Comparison of ENCODE assay signal across 10 cellular contexts in genomic region chr2:20381457-20381856, GRCh38. TPM values are rescaled to one million over a fixed set of nuclear protein-coding genes. Genes with fewer than 3 reads are reported as not detected.
DNase-seq lines count a peak whose midpoint lies in the region; ATAC-seq and TF ChIP-seq lines count a peak whose summit lies in the region.
"Had no signal": no experiment of that assay in that cellular context is flagged by ENCODE, and none has a peak within 500 bp of the region (broad histone marks: within the 10 kb centered on the region; RNA-seq: fewer than 3 reads in every experiment).

No MANE protein-coding gene starts in this region.

- ATAC-seq in mucosa of descending colon, result peak; percentile 29
- ATAC-seq in GM21528 (IDR thresholded peaks at IDR 0.05; ENCODE audit: low FRiP score, unreplicated experiment), result no peak
- ATAC-seq in HG02571 (IDR thresholded peaks at IDR 0.05; ENCODE audit: unreplicated experiment), result no peak
- ATAC-seq: Panc1 had no signal

- TF ChIP-seq CTCF in dorsolateral prefrontal cortex (IDR thresholded peaks at IDR 0.05 in 54 of 56, conservative IDR thresholded peaks at IDR 0.05 in 2 of 56; ENCODE audit: low read depth in 1 of 56, partially characterized antibody in 56 of 56) (peak in 11 of 56 donors; percentile 6 to 49 (median 24)), mucosa of descending colon (IDR thresholded peaks at IDR 0.05) (no peak)

- H3K4me1 ChIP-seq in mucosa of descending colon (ENCODE audit: low read depth), result peaks cover 39% of the 10 kb centered on the region

- H3K27ac ChIP-seq in dorsolateral prefrontal cortex, result peak overlapping the region in 54 of 59 donors; percentile 9 to 96 (median 75)

- H3K9me3 ChIP-seq in mucosa of descending colon, result no peaks in the 10 kb centered on the region

- H3K27me3 ChIP-seq in dorsolateral prefrontal cortex, result no peaks in the 10 kb centered on the region

- no peaks in the 10 kb centered on the region for H3K36me3 ChIP-seq in mucosa of descending colon (ENCODE audit: low read depth)

- DNase-seq in EH (ENCODE audit: low read depth) (peak; percentile 52), NCI-H2227 (lab: John Stamatoyannopoulos, UW; ENCODE audit: unreplicated experiment) (peak; percentile 92), dorsolateral prefrontal cortex (peak in 6 of 10 donors; percentile 16 to 81 (median 53)), mucosa of descending colon (peak in 1 of 3 donors; percentile 50), HCEC 1CT (no peak), GF-D8 (lab: John Stamatoyannopoulos, UW) (no peak)
- DNase-seq: aorta had no signal

- peak overlapping the region in 3 of 59 donors; percentile 7 to 12 (median 9) for H3K4me3 ChIP-seq in dorsolateral prefrontal cortex
- H3K4me3 ChIP-seq in mucosa of descending colon, result no peak overlapping the region

- intact Hi-C loops in dorsolateral prefrontal cortex (cut with DNase I), result no loop called here
- intact Hi-C loops in mucosa of descending colon (cut with DNase I, micrococcal nuclease), result no loop called here

RNA-seq across cellular contexts. Expression of gene PUM2, which starts 30.8 kb away (rescaled TPM):
- total RNA-seq in dorsolateral prefrontal cortex, result 100 to 1,000 TPM; 107 to 165 (median 131) TPM
- total RNA-seq in mucosa of descending colon, result 100 to 1,000 TPM in 2 of 3 donors, 10 to 100 TPM in 1; 93.5 to 155 (median 115) TPM

Comparison
In these comparisons a context has a peak if more than half of its experiments do, and no peak if none do; other contexts are left out.
1. DNase-seq: peak in EH (single experiment), NCI-H2227 (single experiment) and dorsolateral prefrontal cortex (6 of 10); none in HCEC 1CT (single experiment) and GF-D8 (single experiment).